ENCODE assay signal across 14 cellular contexts in genomic region chr12:70823182-70823976, GRCh38.
DNase-seq lines count a peak whose midpoint lies in the region; ATAC-seq, FAIRE-seq and TF ChIP-seq lines count a peak whose summit lies in the region.
"Had no signal": no experiment of that assay in that cellular context is flagged by ENCODE, and none has a peak within 500 bp of the region (broad histone marks: within the 10 kb centered on the region; RNA-seq: fewer than 3 reads in every experiment).

No MANE protein-coding gene starts in this region.

- H3K27me3 Mint-ChIP-seq in natural killer cell treated with Interleukin-12 subunit alpha and Interleukin-12 subunit beta and Interleukin-15 and Interleukin-18, amount 100 ng/mL, for 72 hours, result no peaks in the 10 kb centered on the region
- H3K27me3 Mint-ChIP-seq in natural killer cell (ENCODE audit: low read depth in 2 of 2) (no peaks in the 10 kb centered on the region), WTC11 (ENCODE audit: low read depth) (no peaks in the 10 kb centered on the region; the same call in 1 of the 2 replicates)

- peaks cover 4% of the 10 kb centered on the region for H3K9me3 Mint-ChIP-seq in natural killer cell treated with Interleukin-12 subunit alpha and Interleukin-12 subunit beta and Interleukin-15 and Interleukin-18, amount 100 ng/mL, for 72 hours
- peaks cover 3 to 5% of the 10 kb centered on the region in 2 donors for H3K9me3 Mint-ChIP-seq in natural killer cell
- H3K9me3 Mint-ChIP-seq in WTC11, result peaks cover 14% of the 10 kb centered on the region

- no peak for DNase-seq in natural killer cell treated with Interleukin-12 subunit alpha and Interleukin-12 subunit beta and Interleukin-15 and Interleukin-18, amount 100 ng/mL, for 72 hours (ENCODE audit: low spot score)
- DNase-seq in natural killer cell (no peak), WTC11 (ENCODE audit: low spot score) (peak; percentile 13), left colon (no peak), omental fat pad (ENCODE audit: low spot score) (no peak), D721Med (ENCODE audit: insufficient read length, low spot score) (no peak), NCI-H187 (lab: John Stamatoyannopoulos, UW) (no peak)
- DNase-seq: heart left ventricle; NCI-H1417; NCI-H446 treated with DMSO at 0.1 percent for 48 hours; stimulated activated CD4-positive, alpha-beta T cell treated with anti-CD3 and anti-CD28 coated beads, Interleukin-1b, Interleukin-23, amount 100 ng/mL, for 48 hours had no signal

- no peak for FAIRE-seq in D721Med (lab: Jason Lieb, UNC)
- FAIRE-seq: HepG2 had no signal

- H3K27ac Mint-ChIP-seq in natural killer cell treated with Interleukin-12 subunit alpha and Interleukin-12 subunit beta and Interleukin-15 and Interleukin-18, amount 100 ng/mL, for 72 hours, result no peak overlapping the region
- no peak overlapping the region for H3K27ac Mint-ChIP-seq in natural killer cell
- no peak overlapping the region for H3K27ac Mint-ChIP-seq in WTC11

- H3K4me1 Mint-ChIP-seq in natural killer cell treated with Interleukin-12 subunit alpha and Interleukin-12 subunit beta and Interleukin-15 and Interleukin-18, amount 100 ng/mL, for 72 hours (ENCODE audit: low read depth in 2 of 2), result no peaks in the 10 kb centered on the region
- no peaks in the 10 kb centered on the region for H3K4me1 Mint-ChIP-seq in natural killer cell
- peaks cover 13% of the 10 kb centered on the region for H3K4me1 Mint-ChIP-seq in WTC11

- POLR2A ChIA-PET in WTC11 (lab: Charles Lee), result no interaction called here

- no peak overlapping the region for H3K4me3 Mint-ChIP-seq in natural killer cell treated with Interleukin-12 subunit alpha and Interleukin-12 subunit beta and Interleukin-15 and Interleukin-18, amount 100 ng/mL, for 72 hours
- H3K4me3 Mint-ChIP-seq in natural killer cell (no peak overlapping the region), WTC11 (no peak overlapping the region)

- ATAC-seq in natural killer cell treated with Interleukin-12 subunit alpha and Interleukin-12 subunit beta and Interleukin-15 and Interleukin-18, amount 100 ng/mL, for 72 hours, result peak; percentile 27 to 50
- ATAC-seq in natural killer cell (no peak), WTC11 (peak; percentile 79), left colon (peak; percentile 58), omental fat pad (ENCODE audit: low FRiP score) (no peak), HG03139 (IDR thresholded peaks at IDR 0.05; ENCODE audit: unreplicated experiment) (no peak)
- ATAC-seq: esophagus mucosa, heart left ventricle, HepG2 had no signal

- TF ChIP-seq CTCF in natural killer cell (IDR thresholded peaks at IDR 0.05) (no peak), WTC11 (IDR thresholded peaks at IDR 0.05) (no peak), omental fat pad (IDR thresholded peaks at IDR 0.05) (no peak), D721Med (IDR thresholded peaks at IDR 0.05; ENCODE audit: insufficient read depth, missing control alignments) (no peak)

- CTCF ChIA-PET in WTC11 (lab: Charles Lee), result interaction anchor here (0.7 to 1.3 kb wide), 2 partner anchors 9 to 90 kb away, joined by 3 to 5 read pairs; no protein-coding TSS in a partner anchor

- H3K36me3 Mint-ChIP-seq in natural killer cell treated with Interleukin-12 subunit alpha and Interleukin-12 subunit beta and Interleukin-15 and Interleukin-18, amount 100 ng/mL, for 72 hours, result no peaks in the 10 kb centered on the region
- H3K36me3 Mint-ChIP-seq in natural killer cell, result no peaks in the 10 kb centered on the region
- 0 out of 2 replicates have a peak, but pooled peaks cover 3% of the 10 kb centered on the region for H3K36me3 Mint-ChIP-seq in WTC11

- intact Hi-C loops in natural killer cell (cut with micrococcal nuclease), result no loop called here
- intact Hi-C loops in left colon (cut with DNase I, micrococcal nuclease), result no loop called here

TF ChIP-seq in WTC11, 78 proteins besides CTCF, POLR2A, EP300 and RAD21:
- no peak for TF ChIP-seq ZNF423 (CRISPR knock-in tag; IDR thresholded peaks at IDR 0.05)
- TF ChIP-seq ZNF232 (CRISPR knock-in tag; IDR thresholded peaks at IDR 0.05), result no peak
- no peak for TF ChIP-seq SP1 (CRISPR knock-in tag; conservative IDR thresholded peaks at IDR 0.05)
- no peak for TF ChIP-seq E2F1 (CRISPR knock-in tag; IDR thresholded peaks at IDR 0.05)
- no peak for TF ChIP-seq ZNF425 (CRISPR knock-in tag; conservative IDR thresholded peaks at IDR 0.05)
- no peak for TF ChIP-seq JAZF1 (CRISPR knock-in tag; IDR thresholded peaks at IDR 0.05)
- no peak for TF ChIP-seq ZNF281 (CRISPR knock-in tag; IDR thresholded peaks at IDR 0.05)
- TF ChIP-seq GTF2I (CRISPR knock-in tag; conservative IDR thresholded peaks at IDR 0.05), result no peak
- no peak for TF ChIP-seq ZNF671 (CRISPR knock-in tag; IDR thresholded peaks at IDR 0.05)
- no peak for TF ChIP-seq AR (CRISPR knock-in tag; IDR thresholded peaks at IDR 0.05)

Comparison
In these comparisons a context has a peak if more than half of its experiments do, and no peak if none do; other contexts are left out.
1. ATAC-seq: peak in natural killer cell treated with Interleukin-12 subunit alpha and Interleukin-12 subunit beta and Interleukin-15 and Interleukin-18, amount 100 ng/mL, for 72 hours (2 of 2), WTC11 (single experiment) and left colon (single experiment); none in natural killer cell (0 of 3), omental fat pad (single experiment) and HG03139 (single experiment).